19 cellular contexts compared by ENCODE assay signal in genomic region chrX:64184396-64184795, GRCh38. TPM values are rescaled to one million over a fixed set of nuclear protein-coding genes. Genes with fewer than 3 reads are reported as not detected.
DNase-seq lines count a peak whose midpoint lies in the region; ATAC-seq and TF ChIP-seq lines count a peak whose summit lies in the region.
"Had no signal": no experiment of that assay in that cellular context is flagged by ENCODE, and none has a peak within 500 bp of the region (broad histone marks: within the 10 kb centered on the region; RNA-seq: fewer than 3 reads in every experiment).

No MANE protein-coding gene starts in this region.

- intact Hi-C loops in cardiac septum (cut with DNase I) = no loop called here
- intact Hi-C loops in heart right ventricle (cut with DNase I) = no loop called here

- no peaks in the 10 kb centered on the region for H3K4me1 Mint-ChIP-seq in stimulated activated naive CD8-positive, alpha-beta T cell treated with anti-CD3 and anti-CD28 coated beads, Interleukin-15, amount 100 ng/mL, for 72 hours
- H3K4me1 Mint-ChIP-seq: B cell; CD4-positive, CD25-positive, alpha-beta regulatory T cell had no signal

- WGBS in heart right ventricle, 2 donors = 30 to 73% methylated on average over 2 of the region's 2 CpGs

- H3K79me2 ChIP-seq in osteoblast (ENCODE audit: insufficient read depth, low read length) = no peaks in the 10 kb centered on the region

- no peak overlapping the region for H3K4me2 ChIP-seq in osteoblast (ENCODE audit: insufficient read depth, low read length)
- H3K4me2 ChIP-seq: BLaER1, GM23338 had no signal

- no peak overlapping the region for H2AFZ ChIP-seq in osteoblast (ENCODE audit: low read length)
- H2AFZ ChIP-seq: GM23338 had no signal

- H3K27me3 ChIP-seq in heart right ventricle (no peaks in the 10 kb centered on the region), osteoblast (ENCODE audit: insufficient read depth, low read length) (no peaks in the 10 kb centered on the region)

- H3K27ac ChIP-seq in heart right ventricle (no peak overlapping the region), osteoblast (ENCODE audit: low read depth, low read length) (no peak overlapping the region)
- H3K27ac ChIP-seq: 22Rv1, BLaER1, C4-2B had no signal

- peaks cover 0 to 23% (median 0%) of the 10 kb centered on the region in 9 donors for H3K4me1 ChIP-seq in heart right ventricle
- no peaks in the 10 kb centered on the region for H3K4me1 ChIP-seq in osteoblast (ENCODE audit: insufficient read depth, low read length)
- H3K4me1 ChIP-seq: BLaER1 had no signal

- H3K9me3 ChIP-seq in heart right ventricle (no peaks in the 10 kb centered on the region), osteoblast (ENCODE audit: low read depth, low read length) (no peaks in the 10 kb centered on the region)
- H3K9me3 ChIP-seq: BLaER1, Caco-2 had no signal

- DNase-seq in cardiac septum (ENCODE audit: low spot score) (peak; percentile 46), heart right ventricle (no peak), osteoblast (ENCODE audit: insufficient read length, low spot score, missing footprints) (peak; percentile 18), ureter (ENCODE audit: low spot score) (peak; percentile 15), GOT3 (lab: John Stamatoyannopoulos, UW) (no peak)
- DNase-seq in stimulated activated naive CD8-positive, alpha-beta T cell treated with anti-CD3 and anti-CD28 coated beads, Interleukin-15, amount 100 ng/mL, for 72 hours = no peak
- DNase-seq: Caco-2; CD4-positive, CD25-positive, alpha-beta regulatory T cell; DMS153; DND-41; HCEC 1CT had no signal

- no peaks in the 10 kb centered on the region for H3K36me3 ChIP-seq in heart right ventricle
- H3K36me3 ChIP-seq in osteoblast (ENCODE audit: insufficient read depth, low read length) = no peaks in the 10 kb centered on the region

- H3K4me3 ChIP-seq in heart right ventricle (no peak overlapping the region), osteoblast (ENCODE audit: insufficient read depth, low read length) (no peak overlapping the region)
- H3K4me3 ChIP-seq: BLaER1, GM23338 had no signal

- no peak overlapping the region for H3K27ac Mint-ChIP-seq in stimulated activated naive CD8-positive, alpha-beta T cell treated with anti-CD3 and anti-CD28 coated beads, Interleukin-15, amount 100 ng/mL, for 72 hours
- H3K27ac Mint-ChIP-seq: B cell; CD4-positive, CD25-positive, alpha-beta regulatory T cell; CD8-positive, alpha-beta T cell; GM23338 had no signal

- no peaks in the 10 kb centered on the region for H4K20me1 ChIP-seq in osteoblast (ENCODE audit: insufficient read depth, low read length)
- H4K20me1 ChIP-seq: BLaER1 had no signal

- TF ChIP-seq CTCF in heart right ventricle (IDR thresholded peaks at IDR 0.05) (no peak), osteoblast (IDR thresholded peaks at IDR 0.05; ENCODE audit: extremely low read depth, low read depth, low read length) (no peak)

- no peak overlapping the region for H3K4me3 Mint-ChIP-seq in stimulated activated naive CD8-positive, alpha-beta T cell treated with anti-CD3 and anti-CD28 coated beads, Interleukin-15, amount 100 ng/mL, for 72 hours
- H3K4me3 Mint-ChIP-seq: B cell; CD4-positive, CD25-positive, alpha-beta regulatory T cell; CD8-positive, alpha-beta T cell; GM23338 had no signal

- H3K27me3 Mint-ChIP-seq in stimulated activated naive CD8-positive, alpha-beta T cell treated with anti-CD3 and anti-CD28 coated beads, Interleukin-15, amount 100 ng/mL, for 72 hours = no peaks in the 10 kb centered on the region
- H3K27me3 Mint-ChIP-seq: B cell; CD4-positive, CD25-positive, alpha-beta regulatory T cell had no signal

- ATAC-seq in heart right ventricle (no peak), HG02973 (IDR thresholded peaks at IDR 0.05; ENCODE audit: unreplicated experiment) (no peak)
- ATAC-seq in stimulated activated naive CD8-positive, alpha-beta T cell treated with anti-CD3 and anti-CD28 coated beads, Interleukin-15, amount 100 ng/mL, for 72 hours = no peak
- ATAC-seq: CD8-positive, alpha-beta T cell; GM23338 had no signal

- H3K9me3 Mint-ChIP-seq in stimulated activated naive CD8-positive, alpha-beta T cell treated with anti-CD3 and anti-CD28 coated beads, Interleukin-15, amount 100 ng/mL, for 72 hours = no peaks in the 10 kb centered on the region
- H3K9me3 Mint-ChIP-seq: CD8-positive, alpha-beta T cell; GM23338 had no signal

RNA-seq across cellular contexts. Expression of gene AMER1, which starts 21.1 kb away (rescaled TPM):
- total RNA-seq in cardiac septum (3.9 TPM), heart right ventricle (1 to 10 TPM; 2.0 to 5.0 (median 4.4) TPM), osteoblast (2.4 and 2.5 TPM in 2 replicates), ureter (7.6 TPM)
- polyA plus RNA-seq in heart right ventricle = 1 to 10 TPM in 1 of 2 donors, under 1 TPM in 1; 0.75 to 1.1 TPM

RNA-seq across cellular contexts. Expression of gene ASB12, which starts 46.0 kb away (rescaled TPM):
- total RNA-seq in cardiac septum (4.1 TPM), heart right ventricle (1 to 10 TPM in 9 of 10 donors, under 1 TPM in 1; 0.85 to 3.4 (median 2.4) TPM), osteoblast (0.29 TPM in 1 of 2 replicates, not detected in the other), ureter (2.1 TPM)
- 1 to 10 TPM in 1 of 2 donors, under 1 TPM in 1; 0.51 to 1.9 TPM for polyA plus RNA-seq in heart right ventricle
- total RNA-seq: Caco-2; CD4-positive, CD25-positive, alpha-beta regulatory T cell; CD8-positive, alpha-beta T cell had no signal
- polyA plus RNA-seq: AG04450 had no signal

Comparison
In these comparisons a context has a peak if more than half of its experiments do, and no peak if none do; other contexts are left out.
1. DNase-seq: peak in cardiac septum (single experiment), osteoblast (single experiment) and ureter (single experiment); none in heart right ventricle (0 of 2), GOT3 (single experiment) and stimulated activated naive CD8-positive, alpha-beta T cell treated with anti-CD3 and anti-CD28 coated beads, Interleukin-15, amount 100 ng/mL, for 72 hours (0 of 2).